In the genomic region with DNA sequence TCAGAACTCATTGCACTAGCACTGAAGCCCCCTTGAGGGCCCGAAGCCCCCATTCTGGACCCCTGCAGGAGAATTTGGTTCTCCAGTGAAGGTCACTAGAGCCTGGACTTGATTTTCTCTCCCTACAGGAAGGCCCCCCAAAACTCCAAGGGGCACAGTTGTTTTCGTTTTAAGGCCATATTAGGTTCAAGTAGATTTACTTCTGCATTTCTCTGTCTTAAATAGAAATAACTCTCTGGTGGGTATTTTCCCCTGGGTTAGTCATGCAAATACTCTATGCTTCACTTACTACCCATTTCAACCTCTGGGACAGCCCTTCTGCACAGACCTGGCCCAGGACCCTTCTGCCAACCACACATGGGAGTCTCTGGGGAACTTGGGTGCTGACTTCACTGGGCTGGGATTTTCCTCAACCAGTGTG, we compare ENCODE assay signal across 8 cellular contexts. TPM values are rescaled to one million over a fixed set of nuclear protein-coding genes. Genes with fewer than 3 reads are reported as not detected.
DNase-seq lines count a peak whose midpoint lies in the region; ATAC-seq and TF ChIP-seq lines count a peak whose summit lies in the region.

No MANE protein-coding gene starts in this region.

- H3K4me3 Mint-ChIP-seq in endothelial cell (ENCODE audit: unreplicated experiment), result peak overlapping the region; percentile 86
- H3K4me3 Mint-ChIP-seq in stimulated activated naive B cell treated with anti-CD40 and anti-IgM and Interleukin-4, amounts not matched to agents 10 μg/mL and 1 μg/mL and 100 μg/mL, for 72 hours, result peak overlapping the region; percentile 75 to 84

- no peaks in the 10 kb centered on the region for H3K9me3 Mint-ChIP-seq in endothelial cell (ENCODE audit: unreplicated experiment)
- H3K9me3 Mint-ChIP-seq in stimulated activated naive B cell treated with anti-CD40 and anti-IgM and Interleukin-4, amounts not matched to agents 10 μg/mL and 1 μg/mL and 100 μg/mL, for 72 hours, result peaks cover 4 to 9% of the 10 kb centered on the region in 2 donors

- H3K36me3 Mint-ChIP-seq in endothelial cell (ENCODE audit: low read depth, unreplicated experiment), result peaks cover 3% of the 10 kb centered on the region
- peaks cover 7 to 24% of the 10 kb centered on the region in 2 donors for H3K36me3 Mint-ChIP-seq in stimulated activated naive B cell treated with anti-CD40 and anti-IgM and Interleukin-4, amounts not matched to agents 10 μg/mL and 1 μg/mL and 100 μg/mL, for 72 hours

- peak; percentile 34 for ATAC-seq in GM18519 (IDR thresholded peaks at IDR 0.05; ENCODE audit: low FRiP score, unreplicated experiment)
- ATAC-seq in GM21825 (IDR thresholded peaks at IDR 0.05; ENCODE audit: unreplicated experiment), result peak; percentile 52
- ATAC-seq in stimulated activated naive B cell treated with anti-CD40 and anti-IgM and Interleukin-4, amounts not matched to agents 10 μg/mL and 1 μg/mL and 100 μg/mL, for 72 hours (replicated peaks), result peak; percentile 52 to 57

- peaks cover 10% of the 10 kb centered on the region for H3K4me1 Mint-ChIP-seq in endothelial cell (ENCODE audit: unreplicated experiment)
- H3K4me1 Mint-ChIP-seq in stimulated activated naive B cell treated with anti-CD40 and anti-IgM and Interleukin-4, amounts not matched to agents 10 μg/mL and 1 μg/mL and 100 μg/mL, for 72 hours, result peaks cover 60 to 85% of the 10 kb centered on the region in 2 donors

- H3K27me3 Mint-ChIP-seq in endothelial cell (ENCODE audit: unreplicated experiment), result peaks cover 14% of the 10 kb centered on the region
- H3K27me3 Mint-ChIP-seq in stimulated activated naive B cell treated with anti-CD40 and anti-IgM and Interleukin-4, amounts not matched to agents 10 μg/mL and 1 μg/mL and 100 μg/mL, for 72 hours, result no peaks in the 10 kb centered on the region

- peak; percentile 25 for DNase-seq in LHCN-M2 (ENCODE audit: low read depth)
- DNase-seq in endothelial cell (ENCODE audit: low spot score), result no peak
- peak; percentile 85 for DNase-seq in stimulated activated naive B cell treated with anti-CD40 and anti-IgM and Interleukin-4, amounts not matched to agents 10 μg/mL and 1 μg/mL and 100 μg/mL, for 72 hours
- no peak for DNase-seq in HK-2 (ENCODE audit: unreplicated experiment)
- no peak for DNase-seq in anterior cingulate cortex (lab: John Stamatoyannopoulos, UW)
- no peak for DNase-seq in NCI-H2029 treated with DMSO at 0.1 percent for 48 hours (lab: John Stamatoyannopoulos, UW)

- no peak for TF ChIP-seq CTCF in endothelial cell (IDR thresholded peaks at IDR 0.05; ENCODE audit: unreplicated experiment)

- no peak overlapping the region for H3K27ac Mint-ChIP-seq in endothelial cell (ENCODE audit: unreplicated experiment)
- H3K27ac Mint-ChIP-seq in stimulated activated naive B cell treated with anti-CD40 and anti-IgM and Interleukin-4, amounts not matched to agents 10 μg/mL and 1 μg/mL and 100 μg/mL, for 72 hours, result peak overlapping the region; percentile 99

RNA-seq across cellular contexts. Expression of a gene that starts 41.6 kb away (rescaled TPM):
- total RNA-seq in LHCN-M2 (2014; rRNA removed) (69.2 and 87.8 TPM in 2 replicates), endothelial cell (ENCODE audit: unreplicated experiment) (24.0 TPM)
- polyA plus RNA-seq in LHCN-M2 (2012), result 25.1 TPM

RNA-seq across cellular contexts. Expression of a gene that starts 48.8 kb away (rescaled TPM):
- total RNA-seq in LHCN-M2 (2014; rRNA removed) (19.4 and 24.1 TPM in 2 replicates), endothelial cell (ENCODE audit: unreplicated experiment) (36.0 TPM)
- 20.1 TPM for polyA plus RNA-seq in LHCN-M2 (2012)

Comparison
In these comparisons a context has a peak if more than half of its experiments do, and no peak if none do; other contexts are left out.
1. DNase-seq: peak in LHCN-M2 (single experiment) and stimulated activated naive B cell treated with anti-CD40 and anti-IgM and Interleukin-4, amounts not matched to agents 10 μg/mL and 1 μg/mL and 100 μg/mL, for 72 hours (single experiment); none in endothelial cell (single experiment), HK-2 (single experiment), anterior cingulate cortex (0 of 58) and NCI-H2029 treated with DMSO at 0.1 percent for 48 hours (single experiment).
2. Peak in every context shown above with its lines, with median percentiles within 50 percentile points of each other: ATAC-seq.